In genomic region chr5:177592905-177593304, GRCh38 we compare ENCODE assay signal across 9 cellular contexts. TPM values are rescaled to one million over a fixed set of nuclear protein-coding genes. Genes with fewer than 3 reads are reported as not detected.
A peak's percentile ranks its signal among the peaks of the same experiment; 100 is the strongest.
DNase-seq lines count a peak whose midpoint lies in the region; ATAC-seq and TF ChIP-seq lines count a peak whose summit lies in the region.
"Had no signal": no experiment of that assay in that cellular context is flagged by ENCODE, and none has a peak within 500 bp of the region (broad histone marks: within the 10 kb centered on the region; RNA-seq: fewer than 3 reads in every experiment).

No MANE protein-coding gene starts in this region.

- H3K18ac ChIP-seq in mesendoderm (ENCODE audit: low read length), result no peak overlapping the region

- intact Hi-C loops in activated naive CD4-positive, alpha-beta T cell treated with anti-CD3 and anti-CD28 coated beads for 36 hours (cut with micrococcal nuclease), result loop anchor here (1.0 to 10.0 kb wide), 4 partner anchors 7 to 1032 kb away; partner anchors contain the start of genes B4GALT7, CLK4, FAM193B and NHP2

- in situ Hi-C loops in brain microvascular endothelial cell (cut with HindIII; ENCODE audit: low pct_ligation_motif_present, low sequenced_read_pairs), result no loop called here

- H3K4me1 ChIP-seq in mesendoderm (ENCODE audit: control insufficient read depth, low read depth, low read length) (no peaks in the 10 kb centered on the region), upper lobe of left lung (peaks cover 12 to 23% (median 13%) of the 10 kb centered on the region in 4 donors)

- peaks cover 32% of the 10 kb centered on the region for H3K36me3 Mint-ChIP-seq in activated naive CD4-positive, alpha-beta T cell treated with anti-CD3 and anti-CD28 coated beads for 36 hours (ENCODE audit: low read depth)

- no CpG with 5 or more reads among the region's 13 CpGs for WGBS in mesendoderm (ENCODE audit: extremely low coverage, insufficient coverage, low lambda C conversion rate)
- 82 to 84% methylated on average over 13 of the region's 13 CpGs for WGBS in upper lobe of left lung, 2 donors

- H3K36me3 ChIP-seq in brain microvascular endothelial cell (replicated peaks), result peaks cover 33% of the 10 kb centered on the region
- H3K36me3 ChIP-seq in mesendoderm (ENCODE audit: control insufficient read depth, insufficient read depth, low read length), result peaks cover 13% of the 10 kb centered on the region
- H3K36me3 ChIP-seq in upper lobe of left lung, result peaks cover 28 to 39% (median 35%) of the 10 kb centered on the region in 4 donors

- ATAC-seq in upper lobe of left lung (ENCODE audit: low FRiP score in 2 of 2) (no peak), HG02610 (IDR thresholded peaks at IDR 0.05; ENCODE audit: unreplicated experiment) (no peak), GM21576 (IDR thresholded peaks at IDR 0.05; ENCODE audit: unreplicated experiment) (no peak)

- no peak overlapping the region for H2BK15ac ChIP-seq in mesendoderm (replicated peaks; ENCODE audit: low read depth)

- no peak overlapping the region for H2BK5ac ChIP-seq in mesendoderm (ENCODE audit: low read length)

- H3K79me1 ChIP-seq in mesendoderm (ENCODE audit: low read length), result peaks cover 11% of the 10 kb centered on the region

- TF ChIP-seq POLR2A in upper lobe of left lung (IDR thresholded peaks at IDR 0.05), result no peak

- no peak overlapping the region for H2BK120ac ChIP-seq in mesendoderm (ENCODE audit: low read depth, low read length)

- H4K8ac ChIP-seq in mesendoderm (ENCODE audit: low read depth, low read length), result no peak overlapping the region

- H3K56ac ChIP-seq in mesendoderm (ENCODE audit: low read length), result peak overlapping the region; percentile 96

- no peak for DNase-seq in activated naive CD4-positive, alpha-beta T cell treated with anti-CD3 and anti-CD28 coated beads for 36 hours
- no peak for DNase-seq in activated naive CD4-positive, alpha-beta T cell treated with anti-CD3 and anti-CD28 coated beads, Interleukin-2, amount 50 U/mL, for 16 hours
- DNase-seq in brain microvascular endothelial cell, result no peak
- no peak for DNase-seq in mesendoderm
- no peak for DNase-seq in upper lobe of left lung
- DNase-seq in KG1 (lab: John Stamatoyannopoulos, UW), result no peak
- DNase-seq: activated gamma-delta T cell had no signal

- no peak overlapping the region for H4K5ac ChIP-seq in mesendoderm (ENCODE audit: low read length)

- no peaks in the 10 kb centered on the region for H3K9me3 Mint-ChIP-seq in activated naive CD4-positive, alpha-beta T cell treated with anti-CD3 and anti-CD28 coated beads for 36 hours

- H3K4ac ChIP-seq in mesendoderm (ENCODE audit: low read depth, low read length), result no peak overlapping the region

- peak overlapping the region; percentile 91 for H3K27ac ChIP-seq in brain microvascular endothelial cell
- H3K27ac ChIP-seq in mesendoderm (ENCODE audit: low read depth, low read length), result no peak overlapping the region
- peak overlapping the region in 3 of 4 donors; percentile 76 to 86 (median 84) for H3K27ac ChIP-seq in upper lobe of left lung

- no peak for TF ChIP-seq CTCF in brain microvascular endothelial cell (IDR thresholded peaks at IDR 0.05; ENCODE audit: low read depth, low read length, missing control alignments)
- TF ChIP-seq CTCF in upper lobe of left lung (IDR thresholded peaks at IDR 0.05), result no peak

- H3K4me2 ChIP-seq in mesendoderm (ENCODE audit: low read length), result peak overlapping the region; percentile 40

- no peak overlapping the region for H3K27ac Mint-ChIP-seq in activated naive CD4-positive, alpha-beta T cell treated with anti-CD3 and anti-CD28 coated beads for 36 hours

- H3K79me2 ChIP-seq in mesendoderm (ENCODE audit: control insufficient read depth, insufficient read depth, low read length), result peaks cover 5% of the 10 kb centered on the region

- TF ChIP-seq EP300 in upper lobe of left lung (IDR thresholded peaks at IDR 0.05), result no peak

- peaks cover 38% of the 10 kb centered on the region for H3K4me1 Mint-ChIP-seq in activated naive CD4-positive, alpha-beta T cell treated with anti-CD3 and anti-CD28 coated beads for 36 hours (ENCODE audit: low read depth)

- CTCF ChIA-PET in activated naive CD4-positive, alpha-beta T cell treated with anti-CD3 and anti-CD28 coated beads for 36 hours (lab: Charles Lee), result interaction anchor here (0.6 to 1.7 kb wide), 4 partner anchors 13 to 353 kb away, joined by 4 read pairs; no protein-coding TSS in a partner anchor

- H3K23ac ChIP-seq in mesendoderm (ENCODE audit: low read length), result no peak overlapping the region

- no peaks in the 10 kb centered on the region for H3K9me3 ChIP-seq in upper lobe of left lung

- peak overlapping the region; percentile 98 for H3K4me3 ChIP-seq in brain microvascular endothelial cell (ENCODE audit: low read depth, low read length)
- H3K4me3 ChIP-seq in mesendoderm (ENCODE audit: low read length), result peak overlapping the region; percentile 72
- H3K4me3 ChIP-seq in upper lobe of left lung, result peak overlapping the region; percentile 76 to 98 (median 89)

- peak overlapping the region; percentile 98 for H3K4me3 Mint-ChIP-seq in activated naive CD4-positive, alpha-beta T cell treated with anti-CD3 and anti-CD28 coated beads for 36 hours

- peak overlapping the region; percentile 90 for H3K9ac ChIP-seq in mesendoderm (ENCODE audit: low read length)

- no peak overlapping the region for H2AK5ac ChIP-seq in mesendoderm (ENCODE audit: low read length)

- H3K27me3 Mint-ChIP-seq in activated naive CD4-positive, alpha-beta T cell treated with anti-CD3 and anti-CD28 coated beads for 36 hours (ENCODE audit: low read depth), result peaks cover 9% of the 10 kb centered on the region

- H3K27me3 ChIP-seq in brain microvascular endothelial cell (replicated peaks) (peaks cover 2% of the 10 kb centered on the region), mesendoderm (ENCODE audit: insufficient read depth, low read length, poor library complexity) (no peaks in the 10 kb centered on the region), upper lobe of left lung (no peaks in the 10 kb centered on the region)

RNA-seq across cellular contexts. Expression of gene TMED9, which starts 0.9 kb away (rescaled TPM):
- total RNA-seq in activated naive CD4-positive, alpha-beta T cell treated with anti-CD3 and anti-CD28 coated beads for 36 hours, result 100 to 1,000 TPM; 110 TPM
- polyA plus RNA-seq in mesendoderm (2013, experiment 1 of 2), result 110 TPM
- 109 TPM for polyA plus RNA-seq in mesendoderm (2013, experiment 2 of 2)
- total RNA-seq in upper lobe of left lung, result 100 to 1,000 TPM in 3 of 6 donors, 10 to 100 TPM in 3; 28.3 to 187 (median 110) TPM

RNA-seq across cellular contexts. Expression of gene B4GALT7, which starts 7.0 kb away (rescaled TPM):
- total RNA-seq in activated naive CD4-positive, alpha-beta T cell treated with anti-CD3 and anti-CD28 coated beads for 36 hours, result 10 to 100 TPM in 1 of 2 experiments, 1 to 10 TPM in 1; 9.9 to 13.6 TPM
- polyA plus RNA-seq in mesendoderm (2013, experiment 1 of 2), result 15.3 TPM
- 15.9 TPM for polyA plus RNA-seq in mesendoderm (2013, experiment 2 of 2)
- 10 to 100 TPM; 17.2 to 30.4 (median 23.0) TPM for total RNA-seq in upper lobe of left lung

RNA-seq across cellular contexts. Expression of gene FAM193B, which starts 38.5 kb away (rescaled TPM):
- total RNA-seq in activated naive CD4-positive, alpha-beta T cell treated with anti-CD3 and anti-CD28 coated beads for 36 hours, result 10 to 100 TPM; 87.4 to 87.8 TPM
- polyA plus RNA-seq in mesendoderm (2013, experiment 1 of 2), result 34.2 TPM
- polyA plus RNA-seq in mesendoderm (2013, experiment 2 of 2), result 33.5 TPM
- total RNA-seq in upper lobe of left lung, result 100 to 1,000 TPM in 2 of 6 donors, 10 to 100 TPM in 4; 45.1 to 421 (median 91.4) TPM
